Comparison of ENCODE assay signal across 25 cellular contexts in the genomic region with DNA sequence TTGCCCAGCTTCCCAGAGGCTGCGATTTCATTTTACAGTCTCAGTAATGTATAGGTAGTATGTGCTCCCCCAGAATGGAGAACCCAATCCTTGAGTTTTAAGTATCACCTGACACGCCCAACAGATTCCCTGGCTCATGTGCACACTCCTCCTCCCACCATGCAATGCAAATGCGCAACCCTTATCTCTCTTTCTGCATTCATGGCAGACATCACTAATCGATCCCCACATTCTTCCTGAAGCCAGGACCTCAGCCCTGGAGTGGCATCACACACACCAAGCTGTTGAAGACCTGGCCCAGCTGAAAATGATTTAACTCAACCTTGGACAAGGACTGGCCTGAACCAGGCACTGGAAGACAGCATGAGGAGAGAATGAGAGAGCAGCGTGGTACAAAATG.
DNase-seq lines count a peak whose midpoint lies in the region; ATAC-seq and TF ChIP-seq lines count a peak whose summit lies in the region.
"Had no signal": no experiment of that assay in that cellular context is flagged by ENCODE, and none has a peak within 500 bp of the region (broad histone marks: within the 10 kb centered on the region; RNA-seq: fewer than 3 reads in every experiment).

No MANE protein-coding gene starts in this region.

- POLR2A ChIA-PET in SK-N-SH (lab: Yijun Ruan, JAX), result interaction anchor here (1.1 kb wide), 1 partner anchor 12 kb away, joined by 3 read pairs; no protein-coding TSS in a partner anchor

- WGBS in SK-N-SH (ENCODE audit: low lambda C conversion rate), result 90% methylated on average over 5 of the region's 5 CpGs
- 63 to 74% (median 68%) methylated on average over 5 of the region's 5 CpGs for WGBS in stomach, 5 donors

- H3K36me3 ChIP-seq in SK-N-SH (replicated peaks in 1 of 2; ENCODE audit: control insufficient read depth in 1 of 2, insufficient read depth in 2 of 2, low read length in 1 of 2) (peaks cover 0 to 15% of the 10 kb centered on the region in 2 experiments), mucosa of descending colon (ENCODE audit: low read depth) (no peaks in the 10 kb centered on the region), stomach (peaks cover 0 to 27% (median 22%) of the 10 kb centered on the region in 4 donors)
- H3K36me3 ChIP-seq: uterus had no signal

- H3K4me2 ChIP-seq in SK-N-SH, result no peak overlapping the region

- no peaks in the 10 kb centered on the region for H3K9me2 ChIP-seq in SK-N-SH

- H3K4me3 ChIP-seq in SK-N-SH (ENCODE audit: low read depth in 2 of 2, low read length in 1 of 2) (no peak overlapping the region), coronary artery (no peak overlapping the region), mucosa of descending colon (no peak overlapping the region), stomach (no peak overlapping the region)
- H3K4me3 ChIP-seq: heart left ventricle, lower lobe of right lung, uterus had no signal

- CTCF ChIA-PET in SK-N-SH (lab: Yijun Ruan, JAX), result interaction anchor here (0.9 to 2.7 kb wide), 8 partner anchors 11 to 51 kb away, joined by 3 to 18 read pairs (median 5); no protein-coding TSS in a partner anchor

- no peak overlapping the region for H3K4me3 Mint-ChIP-seq in T-helper 17 cell
- H3K4me3 Mint-ChIP-seq: activated CD4-positive, alpha-beta memory T cell treated with anti-CD3 and anti-CD28 coated beads, Interleukin-2, amount 10 ng/mL, durations not matched to agents 7 days and 5 days; activated naive CD4-positive, alpha-beta T cell treated with anti-CD3 and anti-CD28 coated beads for 36 hours; activated T-cell treated with anti-CD3 and anti-CD28 coated beads, Interleukin-2, amount 50 U/mL, for 24 hours; naive B cell; stimulated activated naive CD8-positive, alpha-beta T cell treated with anti-CD3 and anti-CD28 coated beads, Interleukin-15, amount 100 ng/mL, for 72 hours had no signal

- H3K79me2 ChIP-seq in SK-N-SH (ENCODE audit: insufficient read depth), result peaks cover 74% of the 10 kb centered on the region

- no peaks in the 10 kb centered on the region for H3K36me3 Mint-ChIP-seq in T-helper 17 cell (ENCODE audit: low read depth)
- H3K36me3 Mint-ChIP-seq: naive B cell had no signal

- TF ChIP-seq CTCF in SK-N-SH (IDR thresholded peaks at IDR 0.05), result no peak
- TF ChIP-seq CTCF in coronary artery (IDR thresholded peaks at IDR 0.05), result no peak
- no peak for TF ChIP-seq CTCF in mucosa of descending colon (IDR thresholded peaks at IDR 0.05)
- no peak for TF ChIP-seq CTCF in stomach (IDR thresholded peaks at IDR 0.05)

- TF ChIP-seq RAD21 in SK-N-SH (IDR thresholded peaks at IDR 0.05; ENCODE audit: low read length), result no peak

- peaks cover 94% of the 10 kb centered on the region for H4K20me1 ChIP-seq in SK-N-SH (ENCODE audit: insufficient read depth)

- H3K27me3 ChIP-seq in SK-N-SH (ENCODE audit: insufficient read depth) (no peaks in the 10 kb centered on the region), stomach (no peaks in the 10 kb centered on the region)
- H3K27me3 ChIP-seq: heart left ventricle, uterus had no signal

- H3F3A ChIP-seq in SK-N-SH (replicated peaks; ENCODE audit: insufficient read depth), result no peaks in the 10 kb centered on the region

- H3K27ac Mint-ChIP-seq in T-helper 17 cell, result no peak overlapping the region
- H3K27ac Mint-ChIP-seq: activated CD4-positive, alpha-beta memory T cell treated with anti-CD3 and anti-CD28 coated beads, Interleukin-2, amount 10 ng/mL, durations not matched to agents 7 days and 5 days; activated naive CD4-positive, alpha-beta T cell treated with anti-CD3 and anti-CD28 coated beads for 36 hours; activated T-cell treated with anti-CD3 and anti-CD28 coated beads, Interleukin-2, amount 50 U/mL, for 24 hours; naive B cell; stimulated activated naive CD8-positive, alpha-beta T cell treated with anti-CD3 and anti-CD28 coated beads, Interleukin-15, amount 100 ng/mL, for 72 hours had no signal

- H3K9me3 ChIP-seq in SK-N-SH (no peaks in the 10 kb centered on the region), mucosa of descending colon (no peaks in the 10 kb centered on the region), stomach (no peaks in the 10 kb centered on the region), T-helper 17 cell (ENCODE audit: control insufficient read depth, low read length, poor library complexity, severe bottlenecking) (no peaks in the 10 kb centered on the region)
- H3K9me3 ChIP-seq: heart left ventricle, lower lobe of right lung, uterus had no signal

- no peak overlapping the region for H2AFZ ChIP-seq in SK-N-SH (ENCODE audit: low read depth)

- peaks cover 52% of the 10 kb centered on the region for H3K27me3 Mint-ChIP-seq in T-helper 17 cell
- H3K27me3 Mint-ChIP-seq: naive B cell had no signal

- DNase-seq in SK-N-SH (peak; percentile 26), coronary artery (ENCODE audit: low spot score) (no peak), mucosa of descending colon (peak in 2 of 3 donors; percentile 7 to 14), stomach (no peak), COLO829 (ENCODE audit: low spot score) (no peak), T-helper 17 cell (no peak)
- DNase-seq: activated CD4-positive, alpha-beta memory T cell treated with anti-CD3 and anti-CD28 coated beads, Interleukin-2, amount 10 ng/mL, durations not matched to agents 7 days and 5 days; activated naive CD4-positive, alpha-beta T cell treated with anti-CD3 and anti-CD28 coated beads for 36 hours; activated T-cell treated with anti-CD3 and anti-CD28 coated beads, Interleukin-2, amount 50 U/mL, for 24 hours; AML-193; DND-41; H7; KBM-7; MV-4-11; naive B cell; NCI-H187; stimulated activated CD4-positive, alpha-beta T cell treated with anti-CD3 and anti-CD28 coated beads, Interleukin-4, amount 100 ng/mL, for 4 hours; stimulated activated naive CD8-positive, alpha-beta T cell treated with anti-CD3 and anti-CD28 coated beads, Interleukin-15, amount 100 ng/mL, for 72 hours; T-helper 9 cell; uterus had no signal

- peak overlapping the region in 1 of 2 experiments; percentile 68; a peak in 2 of 4 replicates for H3K27ac ChIP-seq in SK-N-SH (ENCODE audit: low read depth in 2 of 2, low read length in 1 of 2)
- peak overlapping the region; percentile 83 to 96 for H3K27ac ChIP-seq in coronary artery
- peak overlapping the region in 4 of 5 donors; percentile 72 to 90 (median 80) for H3K27ac ChIP-seq in stomach
- H3K27ac ChIP-seq: 22Rv1, lower lobe of right lung had no signal

- no peaks in the 10 kb centered on the region for H3K4me1 Mint-ChIP-seq in T-helper 17 cell
- H3K4me1 Mint-ChIP-seq: naive B cell had no signal

- TF ChIP-seq EP300 in SK-N-SH (IDR thresholded peaks at IDR 0.05; ENCODE audit: borderline replicate concordance in 1 of 2, low read depth in 1 of 2, low read length in 1 of 2), result no peak
- TF ChIP-seq EP300 in stomach (IDR thresholded peaks at IDR 0.05), result no peak

- intact Hi-C loops in mucosa of descending colon (cut with DNase I, micrococcal nuclease), result no loop called here
- intact Hi-C loops in stomach (cut with DNase I; ENCODE audit: low total_unique reads), result no loop called here

- no peak for TF ChIP-seq POLR2A in stomach (IDR thresholded peaks at IDR 0.05)

- H3K4me1 ChIP-seq in SK-N-SH (ENCODE audit: control insufficient read depth in 1 of 2, insufficient read depth in 2 of 2, low read depth in 1 of 2, low read length in 1 of 2) (peaks cover 0 to 95% of the 10 kb centered on the region in 2 experiments; a peak in 2 of 4 replicates), mucosa of descending colon (ENCODE audit: low read depth) (peaks cover 44% of the 10 kb centered on the region), stomach (peaks cover 39 to 93% (median 70%) of the 10 kb centered on the region in 4 donors)

- no peak overlapping the region for H3K9ac ChIP-seq in SK-N-SH

- ATAC-seq in SK-N-SH treated with all-trans-retinoic acid at 6 μM for 48 hours, result no peak
- ATAC-seq in mucosa of descending colon, result no peak
- ATAC-seq in GM18519 (IDR thresholded peaks at IDR 0.05; ENCODE audit: low FRiP score, unreplicated experiment), result no peak
- no peak for ATAC-seq in T-helper 17 cell
- ATAC-seq: heart left ventricle; lower lobe of right lung; stimulated activated naive CD8-positive, alpha-beta T cell treated with anti-CD3 and anti-CD28 coated beads, Interleukin-15, amount 100 ng/mL, for 72 hours had no signal

TF ChIP-seq in SK-N-SH, 30 proteins besides CTCF, POLR2A, EP300 and RAD21:
- TF ChIP-seq RXRA (IDR thresholded peaks at IDR 0.05; ENCODE audit: borderline replicate concordance, low read depth) (no peak), GATA2 (CRISPR knock-in tag; IDR thresholded peaks at IDR 0.05) (peak; percentile 19; the same call in 1 of the 2 replicates), SIN3A (IDR thresholded peaks at IDR 0.05; ENCODE audit: borderline replicate concordance, low read depth, low read length) (no peak)

TF ChIP-seq in SK-N-SH treated with all-trans-retinoic acid at 6 μM for 48 hours, 23 proteins besides CTCF, POLR2A, EP300 and RAD21:
- no peak for TF ChIP-seq ZC3H10 (CRISPR knock-in tag; IDR thresholded peaks at IDR 0.05)
- no peak for TF ChIP-seq GLIS3 (CRISPR knock-in tag; IDR thresholded peaks at IDR 0.05)

Comparison
In these comparisons a context has a peak if more than half of its experiments do, and no peak if none do; other contexts are left out.
1. DNase-seq: peak in SK-N-SH (single experiment) and mucosa of descending colon (2 of 3); none in coronary artery (single experiment), stomach (single experiment), COLO829 (single experiment) and T-helper 17 cell (0 of 3).